24 cellular contexts compared by ENCODE assay signal in the genomic region with DNA sequence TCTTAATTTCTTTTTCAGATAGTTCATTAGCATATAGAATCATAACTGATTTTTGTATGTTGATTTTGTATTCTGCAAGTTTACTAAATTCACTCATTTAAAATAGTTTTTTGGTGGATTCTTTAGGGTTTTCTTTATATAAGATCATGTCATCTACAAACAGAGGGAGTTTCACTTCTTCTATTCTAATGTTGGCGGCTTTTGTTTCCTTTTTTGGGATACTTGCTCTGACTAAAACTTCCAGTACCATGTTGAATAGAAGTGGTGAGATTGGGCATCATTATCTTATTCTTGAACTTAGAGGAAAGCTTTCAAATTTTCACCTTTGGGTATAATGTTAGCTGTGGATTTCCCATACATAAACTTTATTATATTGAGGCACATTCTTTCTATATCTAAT.
"Had no signal": no experiment of that assay in that cellular context is flagged by ENCODE, and none has a peak within 500 bp of the region (broad histone marks: within the 10 kb centered on the region; RNA-seq: fewer than 3 reads in every experiment).

No MANE protein-coding gene starts in this region.

- H3K4me1 ChIP-seq: breast epithelium, left lung, tibial artery had no signal

- ATAC-seq: activated CD4-positive, alpha-beta T cell treated with anti-CD3 and anti-CD28 coated beads for 36 hours; activated T-cell treated with anti-CD3 and anti-CD28 coated beads, Interleukin-2, amount 50 U/mL, for 4 hours; left lung; naive thymus-derived CD4-positive, alpha-beta T cell; right lobe of liver had no signal

- H3K27ac Mint-ChIP-seq: activated B cell treated with CpG ODN at 0.5 μM for 24 hours; activated CD4-positive, alpha-beta T cell treated with anti-CD3 and anti-CD28 coated beads for 36 hours; activated naive CD8-positive, alpha-beta T cell; activated T-helper 2 cell treated with anti-CD3 and anti-CD28 coated beads, Interferon-gamma antibody, Interleukin-2, Interleukin-4, amounts not matched to agents 10 μg/mL and 5 μg/mL and 100 μg/mL, durations not matched to agents 14 hours and 24 hours and 36 hours; naive thymus-derived CD4-positive, alpha-beta T cell; stimulated activated naive CD8-positive, alpha-beta T cell treated with anti-CD3 and anti-CD28 coated beads, Interleukin-15, Interleukin-2, amounts not matched to agents 100 ng/mL and 50 ng/mL, for 24 hours had no signal

- H3K36me3 Mint-ChIP-seq: activated naive CD8-positive, alpha-beta T cell had no signal

- H3K27ac ChIP-seq: breast epithelium, left lung, right lobe of liver, skin epidermis, tibial artery had no signal

- DNase-seq: activated B cell treated with CpG ODN at 0.5 μM for 24 hours; activated CD4-positive, alpha-beta T cell treated with anti-CD3 and anti-CD28 coated beads for 36 hours; activated CD4-positive, alpha-beta T cell treated with anti-CD3 and anti-CD28 coated beads, Interleukin-2, amount 50 U/mL, for 4 hours; activated CD8-positive, alpha-beta memory T cell treated with anti-CD3 and anti-CD28 coated beads for 24 hours; activated CD8-positive, alpha-beta memory T cell treated with anti-CD3 and anti-CD28 coated beads, Interleukin-2, amount 50 U/mL, for 4 hours; activated naive CD4-positive, alpha-beta T cell; activated T-cell treated with anti-CD3 and anti-CD28 coated beads, Interleukin-2, amount 50 U/mL, for 4 hours; effector memory CD4-positive, alpha-beta T cell; foreskin melanocyte; kidney; left lung; naive thymus-derived CD4-positive, alpha-beta T cell; occipital lobe; right lobe of liver; stimulated activated CD4-positive, alpha-beta T cell treated with anti-CD3 and anti-CD28 coated beads, Interleukin-1b, Interleukin-23, amount 100 ng/mL, for 48 hours; substantia nigra; tibial artery had no signal

- H3K27me3 Mint-ChIP-seq: activated B cell treated with CpG ODN at 0.5 μM for 24 hours; activated CD4-positive, alpha-beta T cell treated with anti-CD3 and anti-CD28 coated beads for 36 hours; activated naive CD8-positive, alpha-beta T cell; central memory CD8-positive, alpha-beta T cell; naive thymus-derived CD4-positive, alpha-beta T cell; stimulated activated naive CD8-positive, alpha-beta T cell treated with anti-CD3 and anti-CD28 coated beads, Interleukin-15, Interleukin-2, amounts not matched to agents 100 ng/mL and 50 ng/mL, for 24 hours had no signal

- H3K27me3 ChIP-seq: breast epithelium, left lung, right lobe of liver, tibial artery had no signal

- H3K4me3 Mint-ChIP-seq: activated B cell treated with CpG ODN at 0.5 μM for 24 hours; activated CD4-positive, alpha-beta T cell treated with anti-CD3 and anti-CD28 coated beads for 36 hours; activated naive CD8-positive, alpha-beta T cell; activated T-cell treated with anti-CD3 and anti-CD28 coated beads, Interleukin-2, amount 50 U/mL, for 4 hours; central memory CD8-positive, alpha-beta T cell; naive thymus-derived CD4-positive, alpha-beta T cell; neural crest cell; stimulated activated naive CD8-positive, alpha-beta T cell treated with anti-CD3 and anti-CD28 coated beads, Interleukin-15, Interleukin-2, amounts not matched to agents 100 ng/mL and 50 ng/mL, for 24 hours had no signal

- H3K4me1 Mint-ChIP-seq: activated B cell treated with CpG ODN at 0.5 μM for 24 hours; activated CD4-positive, alpha-beta T cell treated with anti-CD3 and anti-CD28 coated beads for 36 hours; central memory CD8-positive, alpha-beta T cell; naive thymus-derived CD4-positive, alpha-beta T cell; neural crest cell had no signal
